In genomic region chr6:118641042-118641441, GRCh38 we compare ENCODE assay signal across 22 cellular contexts. TPM values are rescaled to one million over a fixed set of nuclear protein-coding genes. Genes with fewer than 3 reads are reported as not detected.
DNase-seq lines count a peak whose midpoint lies in the region; ATAC-seq, FAIRE-seq and TF ChIP-seq lines count a peak whose summit lies in the region.
"Had no signal": no experiment of that assay in that cellular context is flagged by ENCODE, and none has a peak within 500 bp of the region (broad histone marks: within the 10 kb centered on the region; RNA-seq: fewer than 3 reads in every experiment).

No MANE protein-coding gene starts in this region.

- peaks cover 27 to 58% of the 10 kb centered on the region in 2 experiments for H3K79me1 ChIP-seq in IMR-90 (ENCODE audit: low read depth in 1 of 2, low read length in 2 of 2)

- no CpG with 5 or more reads among the region's 1 CpG for WGBS in IMR-90 (ENCODE audit: extremely low coverage in 2 of 2, insufficient read length in 1 of 2), 2 experiments
- 30% methylated on average over 1 of the region's 1 CpG for WGBS in K562 (ENCODE audit: insufficient coverage, low coverage, missing lambda C conversion rate)

- H3K27me3 ChIP-seq in IMR-90 (ENCODE audit: control insufficient read depth, insufficient read depth, low read length) (no peaks in the 10 kb centered on the region), K562 (ENCODE audit: control insufficient read depth in 2 of 2, insufficient read depth in 2 of 2, low read length in 2 of 2) (no peaks in the 10 kb centered on the region)

- no peak overlapping the region for H4K91ac ChIP-seq in IMR-90 (ENCODE audit: insufficient read depth, low read depth, low read length)

- DNase-seq in activated naive CD4-positive, alpha-beta T cell treated with anti-CD3 and anti-CD28 coated beads, Interleukin-2, amount 50 U/mL, for 72 hours (ENCODE audit: low spot score in 2 of 2), result no peak
- DNase-seq in IMR-90 (no peak), K562 (ENCODE audit: extremely low read depth in 1 of 4, low spot score in 3 of 4) (no peak), left cardiac atrium (no peak)
- no peak for DNase-seq in naive thymus-derived CD8-positive, alpha-beta T cell
- no peak for DNase-seq in activated effector memory CD4-positive, alpha-beta T cell treated with Interleukin-2 at 50 U/mL for 16 hours
- DNase-seq: AML-193; C1 segment of cervical spinal cord; EL; GF-D8; H9; NCI-H1105 treated with DMSO at 0.1 percent for 48 hours; NCI-H2029 treated with DMSO at 0.1 percent for 48 hours; NCI-H226; NCI-H510A treated with DMSO at 0.1 percent for 48 hours; NCI-H774; NK-92 treated with Interleukin-12 subunit alpha and Interleukin-12 subunit beta, amount 100 ng/mL, for 24 hours; SHP77 treated with DMSO at 0.1 percent for 48 hours had no signal

- H3K4me2 ChIP-seq in IMR-90 (ENCODE audit: low read depth, low read length) (no peak overlapping the region), K562 (ENCODE audit: insufficient read depth, low read length) (no peak overlapping the region; the same call in 1 of the 2 replicates)

- BruUV-seq in IMR-90 (replicated peaks; lab: Mats Ljungman, UMichigan) (no TSS peak), K562 (replicated peaks; lab: Mats Ljungman, UMichigan) (no TSS peak)

- H4K5ac ChIP-seq in IMR-90 (ENCODE audit: low read depth, low read length), result no peak overlapping the region

- CTCF ChIA-PET in IMR-90 (lab: Yijun Ruan, JAX) (no interaction called here), K562 (lab: Yijun Ruan, JAX; ENCODE audit: low intra/inter-chr PET ratio) (no interaction called here)

- H3K27ac Mint-ChIP-seq in activated naive CD4-positive, alpha-beta T cell treated with anti-CD3 and anti-CD28 coated beads, Interleukin-2, amount 50 U/mL, for 24 hours, result peak overlapping the region; percentile 71
- no peak overlapping the region for H3K27ac Mint-ChIP-seq in activated naive CD4-positive, alpha-beta T cell treated with anti-CD3 and anti-CD28 coated beads, Interleukin-2, amount 50 U/mL, for 72 hours
- peak overlapping the region in 9 of 10 donors; percentile 11 to 86 (median 38) for H3K27ac Mint-ChIP-seq in naive thymus-derived CD8-positive, alpha-beta T cell

- H3K4ac ChIP-seq in IMR-90 (ENCODE audit: low read depth, low read length), result no peak overlapping the region

- intact Hi-C loops in IMR-90 (cut with micrococcal nuclease) (no loop called here), K562 (cut with micrococcal nuclease) (no loop called here), left cardiac atrium (cut with DNase I) (no loop called here)

- H3K27ac ChIP-seq in IMR-90 (ENCODE audit: insufficient read depth, low read length) (no peak overlapping the region), K562 (ENCODE audit: extremely low read depth, low read depth, low read length) (no peak overlapping the region)
- H3K27ac ChIP-seq: RWPE1 had no signal

- peaks cover 3% of the 10 kb centered on the region; the same call in 1 of the 2 replicates for H3K4me1 ChIP-seq in IMR-90 (ENCODE audit: control insufficient read depth, insufficient read depth, low read length)
- H3K4me1 ChIP-seq in K562 (replicated peaks in 1 of 2; ENCODE audit: control insufficient read depth in 2 of 2, insufficient read depth in 2 of 2, low read length in 2 of 2), result peaks cover 0 to 6% of the 10 kb centered on the region in 2 experiments; a peak in 2 of 5 replicates

- POLR2A ChIA-PET in IMR-90 (lab: Charles Lee; ENCODE audit: unreplicated experiment), result no interaction called here
- POLR2A ChIA-PET in K562 (lab: Yijun Ruan, JAX), result interaction anchor here (1.8 to 3.5 kb wide), 2 partner anchors 9 to 16 kb away, joined by 6 to 17 read pairs; partner anchors contain the start of gene CEP85L
- POLR2A ChIA-PET in naive thymus-derived CD8-positive, alpha-beta T cell (lab: Charles Lee), result interaction anchor here (1.5 kb wide), 1 partner anchor 10 kb away, joined by 4 read pairs; the partner anchor contains the start of gene CEP85L

- H2BK120ac ChIP-seq in IMR-90 (ENCODE audit: low read depth, low read length), result no peak overlapping the region

- no peak overlapping the region for H2BK15ac ChIP-seq in IMR-90 (ENCODE audit: low read depth, low read length)

- dilution Hi-C loops in IMR-90 (cut with HindIII; ENCODE audit: low sequenced_read_pairs, unreplicated experiment), result no loop called here

- H2AFZ ChIP-seq in IMR-90 (replicated peaks; ENCODE audit: low read length, poor library complexity) (no peak overlapping the region), K562 (ENCODE audit: low read depth, low read length) (no peak overlapping the region)

- no peak overlapping the region for H4K8ac ChIP-seq in IMR-90 (ENCODE audit: low read depth in 2 of 2, low read length in 2 of 2)

- H3K4me3 ChIP-seq in IMR-90 (ENCODE audit: insufficient read depth, low read depth, low read length) (no peak overlapping the region), K562 (no peak overlapping the region)

- peaks cover 2% of the 10 kb centered on the region; the same call in 1 of the 2 replicates for H3K9me3 ChIP-seq in IMR-90 (ENCODE audit: control insufficient read depth, insufficient read depth, low read length)
- H3K9me3 ChIP-seq in K562 (replicated peaks; ENCODE audit: control insufficient read depth, insufficient read depth, low read depth, low read length), result no peaks in the 10 kb centered on the region

- peaks cover 65% of the 10 kb centered on the region for H3K79me2 ChIP-seq in K562 (ENCODE audit: control insufficient read depth, insufficient read depth, low read length)

- no peak overlapping the region for H3K14ac ChIP-seq in IMR-90 (replicated peaks; ENCODE audit: low read depth, low read length)

- no peak overlapping the region for H3K4me3 Mint-ChIP-seq in activated naive CD4-positive, alpha-beta T cell treated with anti-CD3 and anti-CD28 coated beads, Interleukin-2, amount 50 U/mL, for 24 hours
- peak overlapping the region in 1 of 10 donors; percentile 23 for H3K4me3 Mint-ChIP-seq in naive thymus-derived CD8-positive, alpha-beta T cell
- H3K4me3 Mint-ChIP-seq: H9 had no signal

- H3K56ac ChIP-seq in IMR-90 (ENCODE audit: extremely low read depth, insufficient read depth, low read length), result no peak overlapping the region

- no peak for TF ChIP-seq CTCF in IMR-90 (conservative IDR thresholded peaks at IDR 0.05; ENCODE audit: low read depth, low read length)
- no peak for TF ChIP-seq CTCF in K562 (IDR thresholded peaks at IDR 0.05 in 2 of 3, conservative IDR thresholded peaks at IDR 0.05 in 1 of 3; ENCODE audit: insufficient read depth in 2 of 3, low read depth in 1 of 3, low read length in 3 of 3)

- peaks cover 36% of the 10 kb centered on the region; the same call in 1 of the 2 replicates for H4K20me1 ChIP-seq in IMR-90 (ENCODE audit: insufficient read depth, low read length)
- H4K20me1 ChIP-seq in K562 (replicated peaks; ENCODE audit: control insufficient read depth, insufficient read depth, low read length), result no peaks in the 10 kb centered on the region

- in situ Hi-C loops in IMR-90 (cut with MboI; ENCODE audit: low sequenced_read_pairs), result no loop called here
- in situ Hi-C loops in K562 (cut with MboI), result no loop called here

- no peak overlapping the region for H3K18ac ChIP-seq in IMR-90 (ENCODE audit: low read depth, low read length)

- no peak overlapping the region for H2AK5ac ChIP-seq in IMR-90 (ENCODE audit: low read depth, low read length)

- H3K36me3 ChIP-seq in IMR-90 (ENCODE audit: control insufficient read depth, insufficient read depth, low read length), result no peaks in the 10 kb centered on the region; the same call in 1 of the 2 replicates
- H3K36me3 ChIP-seq in K562 (ENCODE audit: control insufficient read depth, insufficient read depth, low read length), result no peaks in the 10 kb centered on the region

- H3K9me3 Mint-ChIP-seq in activated naive CD4-positive, alpha-beta T cell treated with anti-CD3 and anti-CD28 coated beads, Interleukin-2, amount 50 U/mL, for 24 hours, result no peaks in the 10 kb centered on the region
- H3K9me3 Mint-ChIP-seq in activated naive CD4-positive, alpha-beta T cell treated with anti-CD3 and anti-CD28 coated beads, Interleukin-2, amount 50 U/mL, for 72 hours, result no peaks in the 10 kb centered on the region
- H3K9me3 Mint-ChIP-seq in naive thymus-derived CD8-positive, alpha-beta T cell, result no peaks in the 10 kb centered on the region
- H3K9me3 Mint-ChIP-seq: H9 had no signal

- H3K4me1 Mint-ChIP-seq in activated naive CD4-positive, alpha-beta T cell treated with anti-CD3 and anti-CD28 coated beads, Interleukin-2, amount 50 U/mL, for 24 hours, result peaks cover 78% of the 10 kb centered on the region
- peaks cover 29 to 78% (median 69%) of the 10 kb centered on the region in 4 donors for H3K4me1 Mint-ChIP-seq in naive thymus-derived CD8-positive, alpha-beta T cell

- no peak overlapping the region for H2BK5ac ChIP-seq in IMR-90 (ENCODE audit: low read depth, low read length, poor library complexity, severe bottlenecking)

- TF ChIP-seq EP300 in K562 (IDR thresholded peaks at IDR 0.05; ENCODE audit: low read length), result no peak

- ATAC-seq in activated naive CD4-positive, alpha-beta T cell treated with anti-CD3 and anti-CD28 coated beads, Interleukin-2, amount 50 U/mL, for 72 hours, result no peak
- ATAC-seq in IMR-90 (ENCODE audit: low read depth), result 0 out of 2 replicates have a peak, but pooled peaks have one; percentile 17
- no peak for ATAC-seq in K562
- no peak for ATAC-seq in naive thymus-derived CD8-positive, alpha-beta T cell
- ATAC-seq in GM18511 (IDR thresholded peaks at IDR 0.05; ENCODE audit: unreplicated experiment), result no peak
- ATAC-seq in left cardiac atrium, result no peak

- H3K9me1 ChIP-seq in IMR-90 (ENCODE audit: insufficient read depth, low read length) (peaks cover 13% of the 10 kb centered on the region; the same call in 1 of the 2 replicates), K562 (ENCODE audit: control insufficient read depth, insufficient read depth, low read length) (no peaks in the 10 kb centered on the region)

- TF ChIP-seq RAD21 in IMR-90 (IDR thresholded peaks at IDR 0.05; ENCODE audit: low read length), result no peak
- TF ChIP-seq RAD21 in K562 (CRISPR knock-in tag; conservative IDR thresholded peaks at IDR 0.05 in 1 of 2, IDR thresholded peaks at IDR 0.05 in 1 of 2), result no peak

- FAIRE-seq in K562 (lab: Jason Lieb, UNC), result no peak
- FAIRE-seq: HTR-8/SVneo had no signal

- H3K27me3 Mint-ChIP-seq in activated naive CD4-positive, alpha-beta T cell treated with anti-CD3 and anti-CD28 coated beads, Interleukin-2, amount 50 U/mL, for 24 hours, result no peaks in the 10 kb centered on the region
- no peaks in the 10 kb centered on the region for H3K27me3 Mint-ChIP-seq in naive thymus-derived CD8-positive, alpha-beta T cell

- no peak overlapping the region for H3K9ac ChIP-seq in IMR-90 (ENCODE audit: low read depth, low read length)
- no peak overlapping the region for H3K9ac ChIP-seq in K562 (ENCODE audit: insufficient read depth in 1 of 2, low read depth in 2 of 2, low read length in 2 of 2)

- no peak overlapping the region for H3K23ac ChIP-seq in IMR-90 (ENCODE audit: low read depth, low read length)

- H3K36me3 Mint-ChIP-seq in activated naive CD4-positive, alpha-beta T cell treated with anti-CD3 and anti-CD28 coated beads, Interleukin-2, amount 50 U/mL, for 24 hours, result peaks cover 7% of the 10 kb centered on the region
- peaks cover 0 to 8% of the 10 kb centered on the region in 2 donors for H3K36me3 Mint-ChIP-seq in activated naive CD4-positive, alpha-beta T cell treated with anti-CD3 and anti-CD28 coated beads, Interleukin-2, amount 50 U/mL, for 72 hours
- H3K36me3 Mint-ChIP-seq in naive thymus-derived CD8-positive, alpha-beta T cell, result peaks cover 0 to 11% (median 9%) of the 10 kb centered on the region in 3 donors

- TF ChIP-seq POLR2A in IMR-90 (IDR thresholded peaks at IDR 0.05; ENCODE audit: low read depth, low read length), result no peak
- TF ChIP-seq POLR2A in K562 (conservative IDR thresholded peaks at IDR 0.05), result no peak

- no peak overlapping the region for H2BK20ac ChIP-seq in IMR-90 (ENCODE audit: low read depth, low read length)

- H2AK9ac ChIP-seq in IMR-90 (replicated peaks; ENCODE audit: low read depth, low read length, poor library complexity), result no peak overlapping the region

RNA-seq across cellular contexts. Expression of gene CEP85L, which starts 10.3 kb away (rescaled TPM):
- 10 to 100 TPM; 38.5 to 41.3 TPM for total RNA-seq in activated naive CD4-positive, alpha-beta T cell treated with anti-CD3 and anti-CD28 coated beads, Interleukin-2, amount 50 U/mL, for 72 hours
- total RNA-seq in IMR-90 (2012; rRNA removed) (24.2 and 25.6 TPM in 2 replicates), K562 (2014; rRNA removed) (8.3 and 9.3 TPM in 2 replicates), K562 (2014; rRNA removed; fragmentation: Illumina TruSeq; extraction: Trizol) (15.8 and 19.5 TPM in 2 replicates), K562 (2015; rRNA removed; fragmentation: Illumina TruSeq; extraction: Trizol) (11.3 and 11.7 TPM in 2 replicates), K562 (2021) (12.8 and 14.7 TPM in 2 replicates), left cardiac atrium (1 to 10 TPM; 8.5 TPM)
- polyA plus RNA-seq in IMR-90 (2012; rRNA removed) (2.0 and 2.3 TPM in 2 replicates), K562 (2011; rRNA removed) (8.2 and 13.2 TPM in 2 replicates), K562 (2014; fragmentation: Illumina TruSeq; extraction: Trizol) (6.3 and 7.1 TPM in 2 replicates), K562 (2014; fragmentation: Nextera tagmentation; extraction: Ambion mirVana) (1 to 10 TPM; 4.5 to 7.0 TPM), K562 (2014; rRNA removed) (4.4 and 5.8 TPM in 2 replicates)
- polyA plus RNA-seq in IMR-90 (2012; cell fraction: cytosol; rRNA removed), result 0.32 and 0.99 TPM in 2 replicates
- 3.0 and 8.0 TPM in 2 replicates for polyA plus RNA-seq in IMR-90 (2012; cell fraction: nucleus; rRNA removed; ENCODE audit: low replicate concordance)
- 36.3 and 89.5 TPM in 2 replicates for total RNA-seq in K562 (2011; cell fraction: chromatin; rRNA removed; ENCODE audit: low replicate concordance)
- total RNA-seq in K562 (2011; cell fraction: nucleolus; rRNA removed), result 14.0 and 19.1 TPM in 2 replicates
- 31.7 and 73.3 TPM in 2 replicates for total RNA-seq in K562 (2011; cell fraction: nucleoplasm; rRNA removed)
- polyA plus RNA-seq in K562 (2011; cell fraction: cytosol; rRNA removed), result 2.5 and 2.8 TPM in 2 replicates
- 20.7 and 21.3 TPM in 2 replicates for polyA plus RNA-seq in K562 (2011; cell fraction: nucleus; rRNA removed)
- 4.3 and 5.4 TPM in 2 replicates for polyA plus RNA-seq in K562 (2012)
- polyA minus RNA-seq in K562 (2011; rRNA and poly(A)+ RNA removed), result 51.7 and 57.9 TPM in 2 replicates
- polyA minus RNA-seq in K562 (2011; cell fraction: cytosol; rRNA and poly(A)+ RNA removed), result 7.0 and 8.7 TPM in 2 replicates
- polyA minus RNA-seq in K562 (2011; cell fraction: nucleus; rRNA and poly(A)+ RNA removed), result 28.1 and 37.8 TPM in 2 replicates
- total RNA-seq in naive thymus-derived CD8-positive, alpha-beta T cell, result 10 to 100 TPM; 70.9 to 73.6 TPM
- polyA plus RNA-seq in naive thymus-derived CD8-positive, alpha-beta T cell, result 10 to 100 TPM; 31.1 to 50.0 (median 47.5) TPM

Comparison
In these comparisons a context has a peak if more than half of its experiments do, and no peak if none do; other contexts are left out.
1. H3K27ac Mint-ChIP-seq: peak in activated naive CD4-positive, alpha-beta T cell treated with anti-CD3 and anti-CD28 coated beads, Interleukin-2, amount 50 U/mL, for 24 hours (single experiment) and naive thymus-derived CD8-positive, alpha-beta T cell (9 of 10); none in activated naive CD4-positive, alpha-beta T cell treated with anti-CD3 and anti-CD28 coated beads, Interleukin-2, amount 50 U/mL, for 72 hours (0 of 2).